Comparison of ENCODE assay signal across 1 cellular context in genomic region chr7:101386558-101387199, GRCh38.
TF ChIP-seq lines count a peak whose summit lies in the region.

No MANE protein-coding gene starts in this region.

TF ChIP-seq in HepG2, 621 proteins besides CTCF, POLR2A, EP300 and RAD21 (continued from another document and continues in another):
- TF ChIP-seq, protein P1, sequence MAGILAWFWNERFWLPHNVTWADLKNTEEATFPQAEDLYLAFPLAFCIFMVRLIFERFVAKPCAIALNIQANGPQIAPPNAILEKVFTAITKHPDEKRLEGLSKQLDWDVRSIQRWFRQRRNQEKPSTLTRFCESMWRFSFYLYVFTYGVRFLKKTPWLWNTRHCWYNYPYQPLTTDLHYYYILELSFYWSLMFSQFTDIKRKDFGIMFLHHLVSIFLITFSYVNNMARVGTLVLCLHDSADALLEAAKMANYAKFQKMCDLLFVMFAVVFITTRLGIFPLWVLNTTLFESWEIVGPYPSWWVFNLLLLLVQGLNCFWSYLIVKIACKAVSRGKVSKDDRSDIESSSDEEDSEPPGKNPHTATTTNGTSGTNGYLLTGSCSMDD (CRISPR knock-in tag; IDR thresholded peaks at IDR 0.05), result no peak
- TF ChIP-seq, protein P2, sequence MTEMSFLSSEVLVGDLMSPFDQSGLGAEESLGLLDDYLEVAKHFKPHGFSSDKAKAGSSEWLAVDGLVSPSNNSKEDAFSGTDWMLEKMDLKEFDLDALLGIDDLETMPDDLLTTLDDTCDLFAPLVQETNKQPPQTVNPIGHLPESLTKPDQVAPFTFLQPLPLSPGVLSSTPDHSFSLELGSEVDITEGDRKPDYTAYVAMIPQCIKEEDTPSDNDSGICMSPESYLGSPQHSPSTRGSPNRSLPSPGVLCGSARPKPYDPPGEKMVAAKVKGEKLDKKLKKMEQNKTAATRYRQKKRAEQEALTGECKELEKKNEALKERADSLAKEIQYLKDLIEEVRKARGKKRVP (CRISPR knock-in tag; IDR thresholded peaks at IDR 0.05), result no peak
- no peak for TF ChIP-seq BHLHE40 (IDR thresholded peaks at IDR 0.05; ENCODE audit: low read length)
- 0 out of 2 replicates have a peak, but pooled peaks have one; percentile 27 for TF ChIP-seq SP2 (CRISPR knock-in tag; IDR thresholded peaks at IDR 0.05)
- TF ChIP-seq ZKSCAN5 (CRISPR knock-in tag; IDR thresholded peaks at IDR 0.05), result no peak
- TF ChIP-seq SRSF9 (IDR thresholded peaks at IDR 0.05; ENCODE audit: borderline replicate concordance, insufficient read depth, low read depth, low read length, poor library complexity, severe bottlenecking), result no peak
- no peak for TF ChIP-seq RFX1 (IDR thresholded peaks at IDR 0.05)
- peak; percentile 53; the same call in 1 of the 2 replicates for TF ChIP-seq ZMYM3 (CRISPR knock-in tag; IDR thresholded peaks at IDR 0.05)
- no peak for TF ChIP-seq MATR3 (CRISPR knock-in tag; IDR thresholded peaks at IDR 0.05)
- TF ChIP-seq CENPBD1 (CRISPR knock-in tag; IDR thresholded peaks at IDR 0.05; ENCODE audit: borderline replicate concordance, low read depth), result no peak
- no peak for TF ChIP-seq ZNF678 (CRISPR knock-in tag; IDR thresholded peaks at IDR 0.05)
- TF ChIP-seq ZFP36L1 (CRISPR knock-in tag; IDR thresholded peaks at IDR 0.05), result no peak
- TF ChIP-seq ZNF792 (CRISPR knock-in tag; IDR thresholded peaks at IDR 0.05), result peak; percentile 49; the same call in 1 of the 2 replicates
- no peak for TF ChIP-seq CSRNP2 (CRISPR knock-in tag; conservative IDR thresholded peaks at IDR 0.05; ENCODE audit: low read depth)
- no peak for TF ChIP-seq HNRNPUL1 (IDR thresholded peaks at IDR 0.05; ENCODE audit: low read depth, low read length)
- no peak for TF ChIP-seq JUND (CRISPR knock-in tag; IDR thresholded peaks at IDR 0.05)
- no peak for TF ChIP-seq ZNF652 (CRISPR knock-in tag; IDR thresholded peaks at IDR 0.05; ENCODE audit: borderline replicate concordance, low read depth)
- TF ChIP-seq ZNF788 (CRISPR knock-in tag; IDR thresholded peaks at IDR 0.05; ENCODE audit: borderline replicate concordance), result peak; percentile 50; the same call in 1 of the 2 replicates
- TF ChIP-seq, protein P3, sequence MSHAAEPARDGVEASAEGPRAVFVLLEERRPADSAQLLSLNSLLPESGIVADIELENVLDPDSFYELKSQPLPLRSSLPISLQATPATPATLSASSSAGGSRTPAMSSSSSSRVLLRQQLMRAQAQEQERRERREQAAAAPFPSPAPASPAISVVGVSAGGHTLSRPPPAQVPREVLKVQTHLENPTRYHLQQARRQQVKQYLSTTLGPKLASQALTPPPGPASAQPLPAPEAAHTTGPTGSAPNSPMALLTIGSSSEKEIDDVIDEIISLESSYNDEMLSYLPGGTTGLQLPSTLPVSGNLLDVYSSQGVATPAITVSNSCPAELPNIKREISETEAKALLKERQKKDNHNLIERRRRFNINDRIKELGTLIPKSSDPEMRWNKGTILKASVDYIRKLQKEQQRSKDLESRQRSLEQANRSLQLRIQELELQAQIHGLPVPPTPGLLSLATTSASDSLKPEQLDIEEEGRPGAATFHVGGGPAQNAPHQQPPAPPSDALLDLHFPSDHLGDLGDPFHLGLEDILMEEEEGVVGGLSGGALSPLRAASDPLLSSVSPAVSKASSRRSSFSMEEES (CRISPR knock-in tag; IDR thresholded peaks at IDR 0.05), result no peak; the same call in 1 of the 2 replicates
- TF ChIP-seq ZNF350 (CRISPR knock-in tag; IDR thresholded peaks at IDR 0.05; ENCODE audit: borderline replicate concordance, low read depth), result peak; percentile 50; the same call in 1 of the 2 replicates
- TF ChIP-seq ZKSCAN1 (IDR thresholded peaks at IDR 0.05; ENCODE audit: low read length), result no peak
- peak; percentile 41; the same call in 1 of the 2 replicates for TF ChIP-seq MAX (IDR thresholded peaks at IDR 0.05)
- TF ChIP-seq SRY (CRISPR knock-in tag; IDR thresholded peaks at IDR 0.05), result no peak
- TF ChIP-seq RARG (CRISPR knock-in tag; IDR thresholded peaks at IDR 0.05; ENCODE audit: low read depth), result no peak
- TF ChIP-seq, protein P4, sequence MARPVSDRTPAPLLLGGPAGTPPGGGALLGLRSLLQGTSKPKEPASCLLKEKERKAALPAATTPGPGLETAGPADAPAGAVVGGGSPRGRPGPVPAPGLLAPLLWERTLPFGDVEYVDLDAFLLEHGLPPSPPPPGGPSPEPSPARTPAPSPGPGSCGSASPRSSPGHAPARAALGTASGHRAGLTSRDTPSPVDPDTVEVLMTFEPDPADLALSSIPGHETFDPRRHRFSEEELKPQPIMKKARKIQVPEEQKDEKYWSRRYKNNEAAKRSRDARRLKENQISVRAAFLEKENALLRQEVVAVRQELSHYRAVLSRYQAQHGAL (CRISPR knock-in tag; IDR thresholded peaks at IDR 0.05; ENCODE audit: not compliant biosample characterization), result no peak
- TF ChIP-seq RFXAP (CRISPR knock-in tag; IDR thresholded peaks at IDR 0.05; ENCODE audit: borderline replicate concordance), result no peak
- no peak for TF ChIP-seq MED13 (CRISPR knock-in tag; IDR thresholded peaks at IDR 0.05)
- TF ChIP-seq ZNF232 (CRISPR knock-in tag; IDR thresholded peaks at IDR 0.05; ENCODE audit: borderline replicate concordance), result no peak
- no peak for TF ChIP-seq KLF9 (CRISPR knock-in tag; IDR thresholded peaks at IDR 0.05; ENCODE audit: low read depth)
- TF ChIP-seq ZNF3 (CRISPR knock-in tag; IDR thresholded peaks at IDR 0.05), result no peak
- peak; percentile 56 for TF ChIP-seq NR2F6 (IDR thresholded peaks at IDR 0.05)
- peak; percentile 47 for TF ChIP-seq NR2F6 (CRISPR knock-in tag; IDR thresholded peaks at IDR 0.05)
- TF ChIP-seq SYNCRIP (IDR thresholded peaks at IDR 0.05; ENCODE audit: insufficient read depth, low read depth, low read length), result no peak
- no peak; the same call in 1 of the 2 replicates for TF ChIP-seq MTERF4 (CRISPR knock-in tag; IDR thresholded peaks at IDR 0.05)
- peak; percentile 86; the same call in 1 of the 2 replicates for TF ChIP-seq ARID3A (IDR thresholded peaks at IDR 0.05; ENCODE audit: low read depth, low read length)
- no peak for TF ChIP-seq ATRX (CRISPR knock-in tag; IDR thresholded peaks at IDR 0.05; ENCODE audit: borderline replicate concordance)
- TF ChIP-seq ZNF263 (CRISPR knock-in tag; IDR thresholded peaks at IDR 0.05), result peak; percentile 99
- TF ChIP-seq ZNF567 (CRISPR knock-in tag; IDR thresholded peaks at IDR 0.05; ENCODE audit: borderline replicate concordance), result no peak
- TF ChIP-seq PHF8 (CRISPR knock-in tag; IDR thresholded peaks at IDR 0.05), result peak; percentile 62; the same call in 1 of the 2 replicates
- TF ChIP-seq ZNF138 (CRISPR knock-in tag; IDR thresholded peaks at IDR 0.05; ENCODE audit: low read depth), result no peak
- no peak for TF ChIP-seq TMF1 (CRISPR knock-in tag; IDR thresholded peaks at IDR 0.05; ENCODE audit: low read depth)
- no peak for TF ChIP-seq ZC3H4 (CRISPR knock-in tag; IDR thresholded peaks at IDR 0.05; ENCODE audit: borderline replicate concordance)
- TF ChIP-seq NR3C1 (CRISPR knock-in tag; IDR thresholded peaks at IDR 0.05), result no peak
- TF ChIP-seq ZNF597 (CRISPR knock-in tag; IDR thresholded peaks at IDR 0.05), result no peak
- TF ChIP-seq ARNT2 (CRISPR knock-in tag; IDR thresholded peaks at IDR 0.05; ENCODE audit: low read depth), result no peak
- no peak for TF ChIP-seq NBN (conservative IDR thresholded peaks at IDR 0.05)
- peak; percentile 42 for TF ChIP-seq AGO2 (optimal IDR thresholded peaks at IDR 0.05; ENCODE audit: low read depth, low read length)
- no peak for TF ChIP-seq ZNF841 (CRISPR knock-in tag; IDR thresholded peaks at IDR 0.05; ENCODE audit: borderline replicate concordance)
- TF ChIP-seq MAZ (IDR thresholded peaks at IDR 0.05; ENCODE audit: borderline replicate concordance, low read depth, low read length), result no peak
- peak; percentile 73 for TF ChIP-seq MAZ (CRISPR knock-in tag; IDR thresholded peaks at IDR 0.05; ENCODE audit: low read depth)
- TF ChIP-seq MIER2 (CRISPR knock-in tag; IDR thresholded peaks at IDR 0.05), result peak; percentile 33; the same call in 1 of the 2 replicates
- peak; percentile 41; the same call in 1 of the 2 replicates for TF ChIP-seq ZNF317 (CRISPR knock-in tag; IDR thresholded peaks at IDR 0.05)
- no peak for TF ChIP-seq RNF219 (CRISPR knock-in tag; IDR thresholded peaks at IDR 0.05)
- TF ChIP-seq PREB (CRISPR knock-in tag; IDR thresholded peaks at IDR 0.05), result no peak
- no peak for TF ChIP-seq YY1 (IDR thresholded peaks at IDR 0.05; ENCODE audit: insufficient read depth, insufficient replicate concordance, low read depth, low read length)
